ENCODE assay signal across 1 cellular context in genomic region chr1:151059342-151060240, GRCh38.
TF ChIP-seq lines count a peak whose summit lies in the region.

Gene CDC42SE1, minus strand, starts transcription at chr1:151059622. Its CDS starts 3,892 bp downstream, at chr1:151055730.

TF ChIP-seq in HEK293, 187 proteins besides CTCF, POLR2A, EP300 and RAD21 (continued from another document):
- TF ChIP-seq ZNF768 (tag by site-specific recombination; IDR thresholded peaks at IDR 0.05) (no peak), ZNF398 (tag by site-specific recombination; IDR thresholded peaks at IDR 0.05) (peak; percentile 82)
